Comparison of ENCODE assay signal across 12 cellular contexts in genomic region chr4:183118585-183118984, GRCh38. TPM values are rescaled to one million over a fixed set of nuclear protein-coding genes. Genes with fewer than 3 reads are reported as not detected.
DNase-seq lines count a peak whose midpoint lies in the region; ATAC-seq and TF ChIP-seq lines count a peak whose summit lies in the region.
"Had no signal": no experiment of that assay in that cellular context is flagged by ENCODE, and none has a peak within 500 bp of the region (broad histone marks: within the 10 kb centered on the region; RNA-seq: fewer than 3 reads in every experiment).

No MANE protein-coding gene starts in this region.

- no peaks in the 10 kb centered on the region for H3K27me3 Mint-ChIP-seq in brain

- H3K4me3 Mint-ChIP-seq in brain: peak overlapping the region in 3 of 5 experiments; percentile 21 to 73 (median 32)
- H3K4me3 Mint-ChIP-seq: stimulated activated naive CD8-positive, alpha-beta T cell treated with anti-CD3 and anti-CD28 coated beads, Interleukin-15, Interleukin-2, amounts not matched to agents 100 ng/mL and 50 ng/mL, for 24 hours had no signal

- 31 to 46% methylated on average over 3 of the region's 3 CpGs for WGBS in testis, 2 donors

- TF ChIP-seq CTCF in HEK293 (tag by site-specific recombination; IDR thresholded peaks at IDR 0.05) (no peak), brain (conservative IDR thresholded peaks at IDR 0.05) (no peak), testis (IDR thresholded peaks at IDR 0.05) (no peak)

- DNase-seq in iPS-NIHi7 (ENCODE audit: extremely low spot score): peak; percentile 46
- peak; percentile 39 for DNase-seq in testis
- DNase-seq in NCI-H510A treated with DMSO at 0.1 percent for 48 hours (lab: John Stamatoyannopoulos, UW): no peak
- no peak for DNase-seq in NCI-H146 treated with DMSO at 0.1 percent for 48 hours (lab: John Stamatoyannopoulos, UW; ENCODE audit: unreplicated experiment)

- no peak for TF ChIP-seq POLR2A in testis (IDR thresholded peaks at IDR 0.05)

- H3K9me3 ChIP-seq in HEK293 (ENCODE audit: control insufficient read depth, insufficient read depth, low read depth, low read length) (no peaks in the 10 kb centered on the region), testis (no peaks in the 10 kb centered on the region)

- H3K36me3 ChIP-seq in HEK293 (ENCODE audit: control insufficient read depth in 2 of 2, insufficient read depth in 1 of 2, low read length in 2 of 2) (no peaks in the 10 kb centered on the region), testis (ENCODE audit: low read depth, missing control alignments) (no peaks in the 10 kb centered on the region)

- H3K27ac ChIP-seq in HEK293 (ENCODE audit: extremely low read depth, low read depth, low read length): no peak overlapping the region
- H3K27ac ChIP-seq in testis: no peak overlapping the region
- H3K27ac ChIP-seq: parathyroid adenoma, VCaP had no signal

- no peaks in the 10 kb centered on the region for H3K36me3 Mint-ChIP-seq in brain

- intact Hi-C loops in testis (cut with DNase I; ENCODE audit: low total_unique reads): no loop called here

- H3K27ac Mint-ChIP-seq in brain: peak overlapping the region in 3 of 5 experiments; percentile 9 to 79 (median 35)
- H3K27ac Mint-ChIP-seq: stimulated activated naive CD8-positive, alpha-beta T cell treated with anti-CD3 and anti-CD28 coated beads, Interleukin-15, Interleukin-2, amounts not matched to agents 100 ng/mL and 50 ng/mL, for 24 hours had no signal

- ATAC-seq in HG02642 (IDR thresholded peaks at IDR 0.05; ENCODE audit: poor library complexity, unreplicated experiment) (no peak), HG03139 (IDR thresholded peaks at IDR 0.05; ENCODE audit: unreplicated experiment) (no peak)
- ATAC-seq: GM12878 had no signal

- H3K4me1 ChIP-seq in HEK293 (ENCODE audit: control insufficient read depth, insufficient read depth, low read length) (no peaks in the 10 kb centered on the region), testis (peaks cover 16% of the 10 kb centered on the region)
- H3K4me1 ChIP-seq: parathyroid adenoma had no signal

- H3K9me3 Mint-ChIP-seq in brain: peaks cover 0 to 7% (median 0%) of the 10 kb centered on the region in 5 experiments
- H3K9me3 Mint-ChIP-seq: stimulated activated naive CD8-positive, alpha-beta T cell treated with anti-CD3 and anti-CD28 coated beads, Interleukin-15, Interleukin-2, amounts not matched to agents 100 ng/mL and 50 ng/mL, for 24 hours had no signal

- POLR2A ChIA-PET in HEK293 (lab: Yijun Ruan, JAX): no interaction called here

- no peaks in the 10 kb centered on the region for H3K27me3 ChIP-seq in testis

- peaks cover 17% of the 10 kb centered on the region for H3K4me1 Mint-ChIP-seq in brain

- H3K4me3 ChIP-seq in HEK293 (ENCODE audit: low read depth, low read length) (no peak overlapping the region; the same call in 1 of the 2 replicates), testis (no peak overlapping the region)
- H3K4me3 ChIP-seq: GM12878 had no signal

- CTCF ChIA-PET in HEK293 (lab: Yijun Ruan, JAX): interaction anchor here (1.2 kb wide), 1 partner anchor 42 kb away, joined by 3 read pairs; no protein-coding TSS in a partner anchor

TF ChIP-seq in HEK293, 187 proteins besides CTCF, POLR2A, EP300 and RAD21:
- TF ChIP-seq WT1 (tag by site-specific recombination; IDR thresholded peaks at IDR 0.05) (0 out of 2 replicates have a peak, but pooled peaks have one; percentile 13), ZNF600 (tag by site-specific recombination; IDR thresholded peaks at IDR 0.05) (no peak)

RNA-seq across cellular contexts. Expression of gene WWC2, which starts 19.5 kb away (rescaled TPM):
- 1.9 TPM for polyA plus RNA-seq in brain (ENCODE audit: insufficient read depth, low read depth, low replicate concordance)
- 10 to 100 TPM; 64.2 to 76.7 TPM for total RNA-seq in testis
- 34.4 TPM for polyA plus RNA-seq in testis (ENCODE audit: insufficient read depth, low read depth, low replicate concordance)

Comparison
In these comparisons a context has a peak if more than half of its experiments do, and no peak if none do; other contexts are left out.
1. DNase-seq: peak in iPS-NIHi7 (single experiment) and testis (single experiment); none in NCI-H510A treated with DMSO at 0.1 percent for 48 hours (single experiment) and NCI-H146 treated with DMSO at 0.1 percent for 48 hours (single experiment).
2. RNA of gene WWC2, which starts 19.5 kb away (polyA plus RNA-seq): 34.4 TPM in testis (single experiment); 1.9 TPM in brain (single experiment); every median in the first group is over 10 times any median in the second.